ENCODE assay signal across 20 cellular contexts in genomic region chr2:214995409-214995808, GRCh38.
DNase-seq lines count a peak whose midpoint lies in the region; ATAC-seq lines count a peak whose summit lies in the region.
"Had no signal": no experiment of that assay in that cellular context is flagged by ENCODE, and none has a peak within 500 bp of the region (broad histone marks: within the 10 kb centered on the region; RNA-seq: fewer than 3 reads in every experiment).

No MANE protein-coding gene starts in this region.

- H3K4me1 ChIP-seq in SJCRH30, result no peaks in the 10 kb centered on the region
- H3K4me1 ChIP-seq: esophagus squamous epithelium, tibial nerve had no signal

- H3K4me3 Mint-ChIP-seq in activated naive CD8-positive, alpha-beta T cell treated with anti-CD3 and anti-CD28 coated beads for 36 hours, result no peak overlapping the region
- H3K4me3 Mint-ChIP-seq: CD8-positive, alpha-beta memory T cell had no signal

- no peak overlapping the region for H3K27ac Mint-ChIP-seq in activated naive CD8-positive, alpha-beta T cell treated with anti-CD3 and anti-CD28 coated beads for 36 hours
- H3K27ac Mint-ChIP-seq: CD8-positive, alpha-beta memory T cell had no signal

- no peaks in the 10 kb centered on the region for H3K9me3 ChIP-seq in SJCRH30 (replicated peaks)
- H3K9me3 ChIP-seq: esophagus squamous epithelium, mucosa of descending colon, tibial nerve had no signal

- H3K36me3 Mint-ChIP-seq in activated naive CD8-positive, alpha-beta T cell treated with anti-CD3 and anti-CD28 coated beads for 36 hours, result no peaks in the 10 kb centered on the region
- H3K36me3 Mint-ChIP-seq: CD8-positive, alpha-beta memory T cell had no signal

- H3K36me3 ChIP-seq in SJCRH30, result no peaks in the 10 kb centered on the region
- H3K36me3 ChIP-seq: esophagus squamous epithelium, tibial nerve had no signal

- H3K27ac ChIP-seq in SJCRH30, result no peak overlapping the region
- H3K27ac ChIP-seq: esophagus squamous epithelium, hepatocyte, tibial nerve, VCaP had no signal

- H3K4me1 Mint-ChIP-seq in activated naive CD8-positive, alpha-beta T cell treated with anti-CD3 and anti-CD28 coated beads for 36 hours, result peaks cover 3% of the 10 kb centered on the region
- H3K4me1 Mint-ChIP-seq: CD8-positive, alpha-beta memory T cell had no signal

- no peaks in the 10 kb centered on the region for H3K9me3 Mint-ChIP-seq in activated naive CD8-positive, alpha-beta T cell treated with anti-CD3 and anti-CD28 coated beads for 36 hours
- H3K9me3 Mint-ChIP-seq: CD8-positive, alpha-beta memory T cell had no signal

- no peaks in the 10 kb centered on the region for H3K27me3 Mint-ChIP-seq in activated naive CD8-positive, alpha-beta T cell treated with anti-CD3 and anti-CD28 coated beads for 36 hours

- ATAC-seq in GM18511 (IDR thresholded peaks at IDR 0.05; ENCODE audit: unreplicated experiment), result peak; percentile 48
- peak; percentile 25 for ATAC-seq in GM19468 (IDR thresholded peaks at IDR 0.05; ENCODE audit: extremely low read depth, unreplicated experiment)
- peak; percentile 57 for ATAC-seq in HG02759 (IDR thresholded peaks at IDR 0.05; ENCODE audit: unreplicated experiment)
- peak; percentile 33 for ATAC-seq in HG03457 (IDR thresholded peaks at IDR 0.05; ENCODE audit: unreplicated experiment)
- ATAC-seq: mucosa of descending colon had no signal

- H3K4me3 ChIP-seq in SJCRH30, result no peak overlapping the region
- H3K4me3 ChIP-seq: esophagus squamous epithelium, hepatocyte, mucosa of descending colon, tibial nerve had no signal

- no peaks in the 10 kb centered on the region; the same call in 1 of the 2 replicates for H3K27me3 ChIP-seq in SJCRH30
- H3K27me3 ChIP-seq: esophagus squamous epithelium, hepatocyte, tibial nerve had no signal

- DNase-seq in nucleus accumbens (lab: John Stamatoyannopoulos, UW), result no peak
- no peak for DNase-seq in SJCRH30
- no peak for DNase-seq in activated naive CD8-positive, alpha-beta T cell treated with anti-CD3 and anti-CD28 coated beads for 36 hours
- DNase-seq in activated CD4-positive, alpha-beta T cell treated with anti-CD3 and anti-CD28 coated beads, Interleukin-2, amount 50 U/mL, for 48 hours, result no peak
- DNase-seq: ACHN; activated naive CD4-positive, alpha-beta T cell; CD8-positive, alpha-beta memory T cell; esophagus squamous epithelium; H7; mucosa of descending colon; NCI-H69; occipital lobe; stimulated activated CD4-positive, alpha-beta T cell treated with anti-CD3 and anti-CD28 coated beads, Interleukin-4, amount 100 ng/mL, for 4 hours had no signal
